19 cellular contexts compared by ENCODE assay signal in the genomic region with DNA sequence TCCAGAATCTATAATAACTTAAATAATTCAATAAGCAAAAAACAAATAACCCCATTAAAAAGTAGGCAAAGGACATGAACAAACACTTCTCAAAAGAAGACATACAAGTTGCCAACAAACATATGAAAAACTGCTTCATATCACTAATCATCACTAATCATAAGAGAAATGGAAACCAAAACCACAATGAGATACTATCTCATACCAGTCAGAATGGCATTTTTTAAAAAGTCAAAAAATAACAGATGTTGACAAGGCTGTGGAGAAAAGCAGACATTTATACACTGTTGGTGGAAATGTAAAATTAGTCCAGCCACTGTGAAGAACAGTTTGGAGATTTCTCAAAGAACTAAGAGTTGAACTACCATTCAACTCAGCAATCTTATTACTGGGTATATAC. TPM values are rescaled to one million over a fixed set of nuclear protein-coding genes. Genes with fewer than 3 reads are reported as not detected.
DNase-seq lines count a peak whose midpoint lies in the region; ATAC-seq and TF ChIP-seq lines count a peak whose summit lies in the region.
"Had no signal": no experiment of that assay in that cellular context is flagged by ENCODE, and none has a peak within 500 bp of the region (broad histone marks: within the 10 kb centered on the region; RNA-seq: fewer than 3 reads in every experiment).

No MANE protein-coding gene starts in this region.

- peak; percentile 25 to 39 for ATAC-seq in activated T-cell treated with anti-CD3 and anti-CD28 coated beads, Interleukin-2, amount 50 U/mL, for 72 hours (replicated peaks in 1 of 2)
- peak; percentile 84 for ATAC-seq in HG02610 (IDR thresholded peaks at IDR 0.05; ENCODE audit: unreplicated experiment)
- peak; percentile 71 for ATAC-seq in HG03457 (IDR thresholded peaks at IDR 0.05; ENCODE audit: unreplicated experiment)
- no peak for ATAC-seq in HG03095 (IDR thresholded peaks at IDR 0.05; ENCODE audit: unreplicated experiment)
- ATAC-seq: activated CD8-positive, alpha-beta T cell treated with anti-CD3 and anti-CD28 coated beads, Interleukin-2, amount 10 ng/mL, durations not matched to agents 7 days and 5 days; esophagus mucosa had no signal

- peaks cover 8% of the 10 kb centered on the region for H3K4me1 Mint-ChIP-seq in activated T-cell treated with anti-CD3 and anti-CD28 coated beads, Interleukin-2, amount 50 U/mL, for 72 hours (ENCODE audit: low read depth)
- peaks cover 15% of the 10 kb centered on the region for H3K4me1 Mint-ChIP-seq in activated T-cell treated with anti-CD3 and anti-CD28 coated beads, Interleukin-2, amount 50 U/mL, for 24 hours (ENCODE audit: low read depth)
- no peaks in the 10 kb centered on the region for H3K4me1 Mint-ChIP-seq in progenitor cell of endocrine pancreas (ENCODE audit: low read depth)
- H3K4me1 Mint-ChIP-seq: immature natural killer cell, memory B cell, neural crest cell had no signal

- H3K9me3 Mint-ChIP-seq in activated T-cell treated with anti-CD3 and anti-CD28 coated beads, Interleukin-2, amount 50 U/mL, for 72 hours = no peaks in the 10 kb centered on the region
- no peaks in the 10 kb centered on the region for H3K9me3 Mint-ChIP-seq in activated T-cell treated with anti-CD3 and anti-CD28 coated beads, Interleukin-2, amount 50 U/mL, for 24 hours
- H3K9me3 Mint-ChIP-seq in progenitor cell of endocrine pancreas (ENCODE audit: low read depth) = no peaks in the 10 kb centered on the region
- H3K9me3 Mint-ChIP-seq: immature natural killer cell had no signal

- DNase-seq in activated T-cell treated with anti-CD3 and anti-CD28 coated beads, Interleukin-2, amount 50 U/mL, for 72 hours = no peak
- no peak for DNase-seq in activated T-cell treated with anti-CD3 and anti-CD28 coated beads, Interleukin-2, amount 50 U/mL, for 24 hours
- no peak for DNase-seq in LoVo (ENCODE audit: low spot score)
- DNase-seq in posterior cingulate gyrus = no peak
- DNase-seq in progenitor cell of endocrine pancreas (ENCODE audit: low spot score, unreplicated experiment) = no peak
- DNase-seq: activated CD8-positive, alpha-beta T cell treated with anti-CD3 and anti-CD28 coated beads, Interleukin-2, amount 10 ng/mL, durations not matched to agents 7 days and 5 days; activated gamma-delta T cell treated with Interleukin-2 at 50 U/mL for 16 hours; immature natural killer cell; KBM-7; NCI-H1436 treated with DMSO at 0.1 percent for 48 hours; NCI-H446; OCI-M1; testis had no signal

- H3K27me3 Mint-ChIP-seq in activated T-cell treated with anti-CD3 and anti-CD28 coated beads, Interleukin-2, amount 50 U/mL, for 72 hours (ENCODE audit: low read depth) = peaks cover 5% of the 10 kb centered on the region
- H3K27me3 Mint-ChIP-seq in activated T-cell treated with anti-CD3 and anti-CD28 coated beads, Interleukin-2, amount 50 U/mL, for 24 hours = no peaks in the 10 kb centered on the region
- no peaks in the 10 kb centered on the region for H3K27me3 Mint-ChIP-seq in progenitor cell of endocrine pancreas

- no peak for TF ChIP-seq CTCF in progenitor cell of endocrine pancreas (IDR thresholded peaks at IDR 0.05; ENCODE audit: unreplicated experiment)

- H3K36me3 Mint-ChIP-seq in activated T-cell treated with anti-CD3 and anti-CD28 coated beads, Interleukin-2, amount 50 U/mL, for 72 hours (ENCODE audit: insufficient read depth in 2 of 2) = no peaks in the 10 kb centered on the region
- H3K36me3 Mint-ChIP-seq in activated T-cell treated with anti-CD3 and anti-CD28 coated beads, Interleukin-2, amount 50 U/mL, for 24 hours (ENCODE audit: low read depth) = no peaks in the 10 kb centered on the region
- H3K36me3 Mint-ChIP-seq in progenitor cell of endocrine pancreas (ENCODE audit: insufficient read depth) = no peaks in the 10 kb centered on the region
- H3K36me3 Mint-ChIP-seq: immature natural killer cell, memory B cell had no signal

- H3K4me3 Mint-ChIP-seq in activated T-cell treated with anti-CD3 and anti-CD28 coated beads, Interleukin-2, amount 50 U/mL, for 72 hours = no peak overlapping the region
- H3K4me3 Mint-ChIP-seq in activated T-cell treated with anti-CD3 and anti-CD28 coated beads, Interleukin-2, amount 50 U/mL, for 24 hours = no peak overlapping the region
- no peak overlapping the region for H3K4me3 Mint-ChIP-seq in progenitor cell of endocrine pancreas (ENCODE audit: low read depth)
- H3K4me3 Mint-ChIP-seq: activated CD8-positive, alpha-beta T cell treated with anti-CD3 and anti-CD28 coated beads, Interleukin-2, amount 10 ng/mL, durations not matched to agents 7 days and 5 days; immature natural killer cell; memory B cell; neural crest cell had no signal

- intact Hi-C loops in posterior cingulate gyrus (cut with DNase I) = no loop called here

- H3K27ac Mint-ChIP-seq in activated T-cell treated with anti-CD3 and anti-CD28 coated beads, Interleukin-2, amount 50 U/mL, for 72 hours = no peak overlapping the region
- no peak overlapping the region for H3K27ac Mint-ChIP-seq in activated T-cell treated with anti-CD3 and anti-CD28 coated beads, Interleukin-2, amount 50 U/mL, for 24 hours
- no peak overlapping the region for H3K27ac Mint-ChIP-seq in progenitor cell of endocrine pancreas
- H3K27ac Mint-ChIP-seq: activated CD8-positive, alpha-beta T cell treated with anti-CD3 and anti-CD28 coated beads, Interleukin-2, amount 10 ng/mL, durations not matched to agents 7 days and 5 days; immature natural killer cell; memory B cell had no signal

RNA-seq across cellular contexts. Expression of a gene that starts 19.5 kb away (rescaled TPM):
- 10 to 100 TPM; 24.7 to 27.2 TPM for total RNA-seq in activated T-cell treated with anti-CD3 and anti-CD28 coated beads, Interleukin-2, amount 50 U/mL, for 72 hours
- 13.6 and 14.1 TPM in 2 replicates for total RNA-seq in progenitor cell of endocrine pancreas

RNA-seq across cellular contexts. Expression of a gene that starts 57.0 kb away (rescaled TPM):
- 10 to 100 TPM; 19.2 to 25.6 TPM for total RNA-seq in activated T-cell treated with anti-CD3 and anti-CD28 coated beads, Interleukin-2, amount 50 U/mL, for 72 hours
- total RNA-seq in progenitor cell of endocrine pancreas = 19.2 and 20.2 TPM in 2 replicates
